In the genomic region with DNA sequence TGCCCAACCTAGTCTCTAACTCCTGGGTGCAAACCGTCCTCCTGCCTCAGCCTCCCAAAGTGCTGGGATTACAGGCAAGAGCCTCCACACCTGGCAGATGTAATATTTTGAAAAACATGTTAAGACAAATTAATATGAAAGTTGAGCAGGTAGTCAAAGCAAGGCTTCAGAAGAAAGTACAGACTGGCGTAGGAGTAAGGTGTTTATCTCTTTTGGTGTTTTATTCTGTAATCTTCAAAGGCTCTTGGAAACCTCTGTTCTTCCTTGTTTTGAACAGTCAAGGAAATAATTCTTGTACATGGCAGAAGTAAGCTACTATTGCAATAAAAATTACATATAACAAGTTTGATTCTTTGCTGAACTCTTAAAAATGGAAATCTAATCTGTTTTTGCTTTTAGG, we compare ENCODE assay signal across 22 cellular contexts. TPM values are rescaled to one million over a fixed set of nuclear protein-coding genes. Genes with fewer than 3 reads are reported as not detected.
A peak's percentile ranks its signal among the peaks of the same experiment; 100 is the strongest.
DNase-seq lines count a peak whose midpoint lies in the region; ATAC-seq and TF ChIP-seq lines count a peak whose summit lies in the region.
"Had no signal": no experiment of that assay in that cellular context is flagged by ENCODE, and none has a peak within 500 bp of the region (broad histone marks: within the 10 kb centered on the region; RNA-seq: fewer than 3 reads in every experiment).

No MANE protein-coding gene starts in this region.

- POLR2A ChIA-PET in activated CD4-positive, alpha-beta T cell treated with anti-CD3 and anti-CD28 coated beads for 36 hours (lab: Charles Lee), result interaction anchor here (0.6 to 2.0 kb wide), 5 partner anchors 9 to 258 kb away, joined by 3 to 8 read pairs (median 5); partner anchors contain the start of gene TRAPPC8
- POLR2A ChIA-PET in CD4-positive, alpha-beta T cell (lab: Charles Lee), result interaction anchor here (0.6 to 2.4 kb wide), 6 partner anchors 9 to 154 kb away, joined by 3 to 25 read pairs (median 5); partner anchors contain the start of genes RNF125 and TRAPPC8
- POLR2A ChIA-PET in activated CD4-positive, alpha-beta memory T cell treated with anti-CD3 and anti-CD28 coated beads for 36 hours (lab: Charles Lee), result interaction anchor here (1.2 to 2.3 kb wide), 2 partner anchors 11 to 78 kb away, joined by 3 to 14 read pairs; partner anchors contain the start of gene RNF125

- H3K27me3 ChIP-seq in CD4-positive, alpha-beta T cell (ENCODE audit: control insufficient read depth, insufficient read depth, low read length), result no peaks in the 10 kb centered on the region
- H3K27me3 ChIP-seq: uterus had no signal

- H3K36me3 Mint-ChIP-seq in activated CD4-positive, alpha-beta T cell treated with anti-CD3 and anti-CD28 coated beads for 36 hours (ENCODE audit: low read depth), result peaks cover 52% of the 10 kb centered on the region
- peaks cover 65% of the 10 kb centered on the region for H3K36me3 Mint-ChIP-seq in CD4-positive, alpha-beta T cell (ENCODE audit: low read depth)
- H3K36me3 Mint-ChIP-seq in activated CD4-positive, alpha-beta memory T cell treated with anti-CD3 and anti-CD28 coated beads for 36 hours, result peaks cover 47% of the 10 kb centered on the region
- peaks cover 67% of the 10 kb centered on the region for H3K36me3 Mint-ChIP-seq in dendritic cell treated with granulocyte-macrophage colony-stimulating factor and Interleukin-4, amounts not matched to agents 40 ng/mL and 50 ng/mL, for 4 days (ENCODE audit: low read depth)
- H3K36me3 Mint-ChIP-seq in effector memory CD8-positive, alpha-beta T cell (ENCODE audit: insufficient read depth), result peaks cover 57% of the 10 kb centered on the region

- CTCF ChIA-PET in activated CD4-positive, alpha-beta T cell treated with anti-CD3 and anti-CD28 coated beads for 36 hours (lab: Charles Lee), result interaction anchor here (0.8 to 1.9 kb wide), 3 partner anchors 11 to 78 kb away, joined by 3 to 7 read pairs (median 4); partner anchors contain the start of gene RNF125
- CTCF ChIA-PET in CD4-positive, alpha-beta T cell (lab: Charles Lee), result interaction anchor here (1.2 to 1.4 kb wide), 2 partner anchors 20 to 25 kb away, joined by 4 to 5 read pairs; no protein-coding TSS in a partner anchor
- CTCF ChIA-PET in activated CD4-positive, alpha-beta memory T cell treated with anti-CD3 and anti-CD28 coated beads for 36 hours (lab: Charles Lee), result interaction anchor here (1.2 kb wide), 2 partner anchors 10 to 79 kb away, joined by 3 to 5 read pairs; partner anchors contain the start of gene RNF125

- no peaks in the 10 kb centered on the region for H3K27me3 Mint-ChIP-seq in activated CD4-positive, alpha-beta T cell treated with anti-CD3 and anti-CD28 coated beads for 36 hours
- no peaks in the 10 kb centered on the region for H3K27me3 Mint-ChIP-seq in CD4-positive, alpha-beta T cell
- H3K27me3 Mint-ChIP-seq in activated CD4-positive, alpha-beta memory T cell treated with anti-CD3 and anti-CD28 coated beads for 36 hours, result no peaks in the 10 kb centered on the region
- H3K27me3 Mint-ChIP-seq in dendritic cell treated with granulocyte-macrophage colony-stimulating factor and Interleukin-4, amounts not matched to agents 40 ng/mL and 50 ng/mL, for 4 days, result no peaks in the 10 kb centered on the region
- no peaks in the 10 kb centered on the region for H3K27me3 Mint-ChIP-seq in effector memory CD8-positive, alpha-beta T cell
- H3K27me3 Mint-ChIP-seq: activated B cell treated with CpG ODN at 0.5 μM for 24 hours had no signal

- intact Hi-C loops in activated CD4-positive, alpha-beta T cell treated with anti-CD3 and anti-CD28 coated beads for 36 hours (cut with DNase I, micrococcal nuclease), result loop anchor here in 1 of 2 experiments (10.0 kb wide), 1 partner anchor 442 kb away; no protein-coding TSS in a partner anchor
- intact Hi-C loops in CD4-positive, alpha-beta T cell (cut with DNase I, micrococcal nuclease), result loop anchor here in 1 of 2 experiments (5.0 kb wide), 1 partner anchor 35 kb away; no protein-coding TSS in a partner anchor
- intact Hi-C loops in activated CD4-positive, alpha-beta memory T cell treated with anti-CD3 and anti-CD28 coated beads for 36 hours (cut with micrococcal nuclease), result loop anchor here (1.0 to 10.0 kb wide), 2 partner anchors 412 to 439 kb away; partner anchors contain the start of gene B4GALT6
- intact Hi-C loops in dendritic cell treated with granulocyte-macrophage colony-stimulating factor and Interleukin-4, amounts not matched to agents 40 ng/mL and 50 ng/mL, for 4 days (cut with micrococcal nuclease), result loop anchor here (10.0 kb wide), 1 partner anchor 412 kb away; the partner anchor contains the start of gene B4GALT6

- no peak for TF ChIP-seq CTCF in CD4-positive, alpha-beta T cell (IDR thresholded peaks at IDR 0.05)

- H3K27ac Mint-ChIP-seq in activated CD4-positive, alpha-beta T cell treated with anti-CD3 and anti-CD28 coated beads for 36 hours, result peak overlapping the region; percentile 78
- H3K27ac Mint-ChIP-seq in CD4-positive, alpha-beta T cell, result peak overlapping the region; percentile 85
- H3K27ac Mint-ChIP-seq in activated CD4-positive, alpha-beta memory T cell treated with anti-CD3 and anti-CD28 coated beads for 36 hours, result peak overlapping the region; percentile 92
- H3K27ac Mint-ChIP-seq in dendritic cell treated with granulocyte-macrophage colony-stimulating factor and Interleukin-4, amounts not matched to agents 40 ng/mL and 50 ng/mL, for 4 days, result peak overlapping the region; percentile 9
- H3K27ac Mint-ChIP-seq in effector memory CD8-positive, alpha-beta T cell, result peak overlapping the region in 1 of 2 donors; percentile 5
- H3K27ac Mint-ChIP-seq: mesothelial cell of epicardium had no signal

- H3K9me3 ChIP-seq in CD4-positive, alpha-beta T cell (ENCODE audit: control insufficient read depth, low read length), result no peaks in the 10 kb centered on the region
- H3K9me3 ChIP-seq: HAP-1, uterus had no signal

- ATAC-seq in activated CD4-positive, alpha-beta T cell treated with anti-CD3 and anti-CD28 coated beads for 36 hours, result no peak
- ATAC-seq in CD4-positive, alpha-beta T cell (ENCODE audit: poor library complexity), result no peak
- no peak for ATAC-seq in effector memory CD8-positive, alpha-beta T cell (replicated peaks)
- ATAC-seq in GM18517 (IDR thresholded peaks at IDR 0.05; ENCODE audit: unreplicated experiment), result no peak
- ATAC-seq: left cardiac atrium had no signal

- H3K4me1 Mint-ChIP-seq in activated CD4-positive, alpha-beta T cell treated with anti-CD3 and anti-CD28 coated beads for 36 hours, result peaks cover 60% of the 10 kb centered on the region
- peaks cover 73% of the 10 kb centered on the region for H3K4me1 Mint-ChIP-seq in CD4-positive, alpha-beta T cell (ENCODE audit: low read depth)
- H3K4me1 Mint-ChIP-seq in activated CD4-positive, alpha-beta memory T cell treated with anti-CD3 and anti-CD28 coated beads for 36 hours (ENCODE audit: low read depth), result peaks cover 55% of the 10 kb centered on the region
- peaks cover 45% of the 10 kb centered on the region for H3K4me1 Mint-ChIP-seq in dendritic cell treated with granulocyte-macrophage colony-stimulating factor and Interleukin-4, amounts not matched to agents 40 ng/mL and 50 ng/mL, for 4 days (ENCODE audit: low read depth)
- H3K4me1 Mint-ChIP-seq in effector memory CD8-positive, alpha-beta T cell (ENCODE audit: low read depth in 2 of 2), result peaks cover 31 to 59% of the 10 kb centered on the region in 2 donors

- DNase-seq in activated CD4-positive, alpha-beta T cell treated with anti-CD3 and anti-CD28 coated beads for 36 hours, result no peak
- no peak for DNase-seq in activated CD4-positive, alpha-beta T cell treated with anti-CD3 and anti-CD28 coated beads, Interleukin-2, amount 50 U/mL, for 1 hour
- peak in 1 of 10 experiments; percentile 13 for DNase-seq in CD4-positive, alpha-beta T cell
- no peak for DNase-seq in activated CD4-positive, alpha-beta memory T cell treated with anti-CD3 and anti-CD28 coated beads for 36 hours
- DNase-seq in erythroblast (lab: John Stamatoyannopoulos, UW), result no peak
- DNase-seq in effector memory CD8-positive, alpha-beta T cell, result no peak
- DNase-seq: activated B cell treated with CpG ODN at 0.5 μM for 24 hours; activated CD8-positive, alpha-beta memory T cell treated with anti-CD3 and anti-CD28 coated beads, Interleukin-2, amount 50 U/mL, for 48 hours; amygdala; C1 segment of cervical spinal cord; caudate nucleus; effector CD4-positive, alpha-beta T cell; left cardiac atrium; NCI-H748 treated with DMSO at 0.1 percent for 48 hours; OCI-M1; SHP77; stimulated activated CD4-positive, alpha-beta T cell treated with anti-CD3 and anti-CD28 coated beads, Interleukin-4, amount 100 ng/mL, for 4 hours; uterus had no signal

- H3K4me3 Mint-ChIP-seq in activated CD4-positive, alpha-beta T cell treated with anti-CD3 and anti-CD28 coated beads for 36 hours, result peak overlapping the region; percentile 93
- H3K4me3 Mint-ChIP-seq in CD4-positive, alpha-beta T cell, result peak overlapping the region; percentile 97
- H3K4me3 Mint-ChIP-seq in activated CD4-positive, alpha-beta memory T cell treated with anti-CD3 and anti-CD28 coated beads for 36 hours, result peak overlapping the region; percentile 42
- no peak overlapping the region for H3K4me3 Mint-ChIP-seq in dendritic cell treated with granulocyte-macrophage colony-stimulating factor and Interleukin-4, amounts not matched to agents 40 ng/mL and 50 ng/mL, for 4 days
- H3K4me3 Mint-ChIP-seq in effector memory CD8-positive, alpha-beta T cell, result peak overlapping the region in 1 of 2 donors; percentile 98
- H3K4me3 Mint-ChIP-seq: activated B cell treated with CpG ODN at 0.5 μM for 24 hours, mesothelial cell of epicardium had no signal

- no peak for TF ChIP-seq POLR2A in erythroblast (IDR thresholded peaks at IDR 0.05; ENCODE audit: low read length)

- H3K27ac ChIP-seq in CD4-positive, alpha-beta T cell (ENCODE audit: low read depth, low read length), result peak overlapping the region; percentile 51
- H3K27ac ChIP-seq: uterus had no signal

- peaks cover 2% of the 10 kb centered on the region for H3K9me3 Mint-ChIP-seq in activated CD4-positive, alpha-beta T cell treated with anti-CD3 and anti-CD28 coated beads for 36 hours (ENCODE audit: low read depth)
- H3K9me3 Mint-ChIP-seq in CD4-positive, alpha-beta T cell, result no peaks in the 10 kb centered on the region
- no peaks in the 10 kb centered on the region for H3K9me3 Mint-ChIP-seq in activated CD4-positive, alpha-beta memory T cell treated with anti-CD3 and anti-CD28 coated beads for 36 hours
- H3K9me3 Mint-ChIP-seq in dendritic cell treated with granulocyte-macrophage colony-stimulating factor and Interleukin-4, amounts not matched to agents 40 ng/mL and 50 ng/mL, for 4 days, result no peaks in the 10 kb centered on the region
- H3K9me3 Mint-ChIP-seq in effector memory CD8-positive, alpha-beta T cell, result no peaks in the 10 kb centered on the region
- H3K9me3 Mint-ChIP-seq: activated B cell treated with CpG ODN at 0.5 μM for 24 hours had no signal

RNA-seq across cellular contexts. Expression of gene RNF138, which starts 5.3 kb away (rescaled TPM):
- 10 to 100 TPM; 84.4 to 85.1 TPM for total RNA-seq in activated CD4-positive, alpha-beta T cell treated with anti-CD3 and anti-CD28 coated beads for 36 hours
- 100 to 1,000 TPM; 177 to 184 TPM for total RNA-seq in CD4-positive, alpha-beta T cell
- total RNA-seq in activated CD4-positive, alpha-beta memory T cell treated with anti-CD3 and anti-CD28 coated beads for 36 hours, result 10 to 100 TPM; 83.7 to 88.3 TPM
